Comparison of ENCODE assay signal across 1 cellular context in genomic region chr2:231411871-231412615, GRCh38.
A peak's percentile ranks its signal among the peaks of the same experiment; 100 is the strongest.
TF ChIP-seq lines count a peak whose summit lies in the region.

No MANE protein-coding gene starts in this region.

TF ChIP-seq in HepG2, 621 proteins besides CTCF, POLR2A, EP300 and RAD21 (continued from another document and continues in another):
- TF ChIP-seq, protein P1, sequence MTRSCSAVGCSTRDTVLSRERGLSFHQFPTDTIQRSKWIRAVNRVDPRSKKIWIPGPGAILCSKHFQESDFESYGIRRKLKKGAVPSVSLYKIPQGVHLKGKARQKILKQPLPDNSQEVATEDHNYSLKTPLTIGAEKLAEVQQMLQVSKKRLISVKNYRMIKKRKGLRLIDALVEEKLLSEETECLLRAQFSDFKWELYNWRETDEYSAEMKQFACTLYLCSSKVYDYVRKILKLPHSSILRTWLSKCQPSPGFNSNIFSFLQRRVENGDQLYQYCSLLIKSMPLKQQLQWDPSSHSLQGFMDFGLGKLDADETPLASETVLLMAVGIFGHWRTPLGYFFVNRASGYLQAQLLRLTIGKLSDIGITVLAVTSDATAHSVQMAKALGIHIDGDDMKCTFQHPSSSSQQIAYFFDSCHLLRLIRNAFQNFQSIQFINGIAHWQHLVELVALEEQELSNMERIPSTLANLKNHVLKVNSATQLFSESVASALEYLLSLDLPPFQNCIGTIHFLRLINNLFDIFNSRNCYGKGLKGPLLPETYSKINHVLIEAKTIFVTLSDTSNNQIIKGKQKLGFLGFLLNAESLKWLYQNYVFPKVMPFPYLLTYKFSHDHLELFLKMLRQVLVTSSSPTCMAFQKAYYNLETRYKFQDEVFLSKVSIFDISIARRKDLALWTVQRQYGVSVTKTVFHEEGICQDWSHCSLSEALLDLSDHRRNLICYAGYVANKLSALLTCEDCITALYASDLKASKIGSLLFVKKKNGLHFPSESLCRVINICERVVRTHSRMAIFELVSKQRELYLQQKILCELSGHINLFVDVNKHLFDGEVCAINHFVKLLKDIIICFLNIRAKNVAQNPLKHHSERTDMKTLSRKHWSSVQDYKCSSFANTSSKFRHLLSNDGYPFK (CRISPR knock-in tag; IDR thresholded peaks at IDR 0.05; ENCODE audit: borderline replicate concordance), result no peak
- TF ChIP-seq DMAP1 (CRISPR knock-in tag; IDR thresholded peaks at IDR 0.05) (no peak; the same call in 1 of the 2 replicates), MAF1 (CRISPR knock-in tag; IDR thresholded peaks at IDR 0.05; ENCODE audit: borderline replicate concordance) (no peak), ZFAT (CRISPR knock-in tag; conservative IDR thresholded peaks at IDR 0.05) (no peak), ZNF280D (CRISPR knock-in tag; IDR thresholded peaks at IDR 0.05) (no peak), CHD4 (IDR thresholded peaks at IDR 0.05; ENCODE audit: borderline replicate concordance, low read length) (no peak), HOXA3 (CRISPR knock-in tag; IDR thresholded peaks at IDR 0.05) (no peak; the same call in none of the 2 replicates), ZNF83 (CRISPR knock-in tag; IDR thresholded peaks at IDR 0.05; ENCODE audit: borderline replicate concordance) (0 out of 2 replicates have a peak, but pooled peaks have one; percentile 42), JUNB (CRISPR knock-in tag; IDR thresholded peaks at IDR 0.05; ENCODE audit: borderline replicate concordance) (no peak), ZNF775 (CRISPR knock-in tag; IDR thresholded peaks at IDR 0.05; ENCODE audit: borderline replicate concordance) (no peak), SOX6 (IDR thresholded peaks at IDR 0.05) (no peak), SOX6 (CRISPR knock-in tag; IDR thresholded peaks at IDR 0.05) (0 out of 2 replicates have a peak, but pooled peaks have one; percentile 18), KLF15 (CRISPR knock-in tag; IDR thresholded peaks at IDR 0.05; ENCODE audit: borderline replicate concordance) (no peak), MATR3 (CRISPR knock-in tag; IDR thresholded peaks at IDR 0.05) (no peak), THRA (CRISPR knock-in tag; IDR thresholded peaks at IDR 0.05; ENCODE audit: borderline replicate concordance) (peak; percentile 8; the same call in 1 of the 2 replicates), ZFP41 (CRISPR knock-in tag; IDR thresholded peaks at IDR 0.05; ENCODE audit: borderline replicate concordance) (no peak), PATZ1 (CRISPR knock-in tag; IDR thresholded peaks at IDR 0.05) (peak; percentile 82; the same call in 1 of the 2 replicates), ZEB1 (IDR thresholded peaks at IDR 0.05; ENCODE audit: insufficient replicate concordance, low read depth) (peak; percentile 27), JUN (CRISPR knock-in tag; IDR thresholded peaks at IDR 0.05) (no peak), YEATS4 (CRISPR knock-in tag; IDR thresholded peaks at IDR 0.05; ENCODE audit: borderline replicate concordance) (peak; percentile 79), PTBP1 (IDR thresholded peaks at IDR 0.05; ENCODE audit: low read depth, low read length, poor library complexity, severe bottlenecking) (no peak), CENPX (CRISPR knock-in tag; IDR thresholded peaks at IDR 0.05) (no peak), SAP130 (CRISPR knock-in tag; IDR thresholded peaks at IDR 0.05; ENCODE audit: low read depth) (peak; percentile 70), ZNF232 (CRISPR knock-in tag; IDR thresholded peaks at IDR 0.05; ENCODE audit: borderline replicate concordance) (no peak), ZNF747 (CRISPR knock-in tag; IDR thresholded peaks at IDR 0.05; ENCODE audit: borderline replicate concordance) (no peak), BCL6 (CRISPR knock-in tag; IDR thresholded peaks at IDR 0.05) (no peak), ZBTB43 (CRISPR knock-in tag; conservative IDR thresholded peaks at IDR 0.05) (no peak), ZNF547 (CRISPR knock-in tag; IDR thresholded peaks at IDR 0.05) (peak; percentile 84)
- TF ChIP-seq, protein P2, sequence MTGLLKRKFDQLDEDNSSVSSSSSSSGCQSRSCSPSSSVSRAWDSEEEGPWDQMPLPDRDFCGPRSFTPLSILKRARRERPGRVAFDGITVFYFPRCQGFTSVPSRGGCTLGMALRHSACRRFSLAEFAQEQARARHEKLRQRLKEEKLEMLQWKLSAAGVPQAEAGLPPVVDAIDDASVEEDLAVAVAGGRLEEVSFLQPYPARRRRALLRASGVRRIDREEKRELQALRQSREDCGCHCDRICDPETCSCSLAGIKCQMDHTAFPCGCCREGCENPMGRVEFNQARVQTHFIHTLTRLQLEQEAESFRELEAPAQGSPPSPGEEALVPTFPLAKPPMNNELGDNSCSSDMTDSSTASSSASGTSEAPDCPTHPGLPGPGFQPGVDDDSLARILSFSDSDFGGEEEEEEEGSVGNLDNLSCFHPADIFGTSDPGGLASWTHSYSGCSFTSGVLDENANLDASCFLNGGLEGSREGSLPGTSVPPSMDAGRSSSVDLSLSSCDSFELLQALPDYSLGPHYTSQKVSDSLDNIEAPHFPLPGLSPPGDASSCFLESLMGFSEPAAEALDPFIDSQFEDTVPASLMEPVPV (CRISPR knock-in tag; IDR thresholded peaks at IDR 0.05), result peak; percentile 71; the same call in 1 of the 2 replicates
- TF ChIP-seq, protein P3, sequence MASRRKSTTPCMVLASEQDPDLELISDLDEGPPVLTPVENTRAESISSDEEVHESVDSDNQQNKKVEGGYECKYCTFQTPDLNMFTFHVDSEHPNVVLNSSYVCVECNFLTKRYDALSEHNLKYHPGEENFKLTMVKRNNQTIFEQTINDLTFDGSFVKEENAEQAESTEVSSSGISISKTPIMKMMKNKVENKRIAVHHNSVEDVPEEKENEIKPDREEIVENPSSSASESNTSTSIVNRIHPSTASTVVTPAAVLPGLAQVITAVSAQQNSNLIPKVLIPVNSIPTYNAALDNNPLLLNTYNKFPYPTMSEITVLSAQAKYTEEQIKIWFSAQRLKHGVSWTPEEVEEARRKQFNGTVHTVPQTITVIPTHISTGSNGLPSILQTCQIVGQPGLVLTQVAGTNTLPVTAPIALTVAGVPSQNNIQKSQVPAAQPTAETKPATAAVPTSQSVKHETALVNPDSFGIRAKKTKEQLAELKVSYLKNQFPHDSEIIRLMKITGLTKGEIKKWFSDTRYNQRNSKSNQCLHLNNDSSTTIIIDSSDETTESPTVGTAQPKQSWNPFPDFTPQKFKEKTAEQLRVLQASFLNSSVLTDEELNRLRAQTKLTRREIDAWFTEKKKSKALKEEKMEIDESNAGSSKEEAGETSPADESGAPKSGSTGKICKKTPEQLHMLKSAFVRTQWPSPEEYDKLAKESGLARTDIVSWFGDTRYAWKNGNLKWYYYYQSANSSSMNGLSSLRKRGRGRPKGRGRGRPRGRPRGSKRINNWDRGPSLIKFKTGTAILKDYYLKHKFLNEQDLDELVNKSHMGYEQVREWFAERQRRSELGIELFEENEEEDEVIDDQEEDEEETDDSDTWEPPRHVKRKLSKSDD (CRISPR knock-in tag; IDR thresholded peaks at IDR 0.05; ENCODE audit: low read depth), result peak; percentile 72; the same call in 1 of the 2 replicates
- TF ChIP-seq, protein P4, sequence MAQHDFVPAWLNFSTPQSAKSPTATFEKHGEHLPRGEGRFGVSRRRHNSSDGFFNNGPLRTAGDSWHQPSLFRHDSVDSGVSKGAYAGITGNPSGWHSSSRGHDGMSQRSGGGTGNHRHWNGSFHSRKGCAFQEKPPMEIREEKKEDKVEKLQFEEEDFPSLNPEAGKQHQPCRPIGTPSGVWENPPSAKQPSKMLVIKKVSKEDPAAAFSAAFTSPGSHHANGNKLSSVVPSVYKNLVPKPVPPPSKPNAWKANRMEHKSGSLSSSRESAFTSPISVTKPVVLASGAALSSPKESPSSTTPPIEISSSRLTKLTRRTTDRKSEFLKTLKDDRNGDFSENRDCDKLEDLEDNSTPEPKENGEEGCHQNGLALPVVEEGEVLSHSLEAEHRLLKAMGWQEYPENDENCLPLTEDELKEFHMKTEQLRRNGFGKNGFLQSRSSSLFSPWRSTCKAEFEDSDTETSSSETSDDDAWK (CRISPR knock-in tag; IDR thresholded peaks at IDR 0.05), result no peak
